In genomic region chr7:26705567-26705966, GRCh38 we compare ENCODE assay signal across 10 cellular contexts.
DNase-seq lines count a peak whose midpoint lies in the region; ATAC-seq, FAIRE-seq and TF ChIP-seq lines count a peak whose summit lies in the region.
"Had no signal": no experiment of that assay in that cellular context is flagged by ENCODE, and none has a peak within 500 bp of the region (broad histone marks: within the 10 kb centered on the region; RNA-seq: fewer than 3 reads in every experiment).

No MANE protein-coding gene starts in this region.

- H3K4me3 ChIP-seq in HFF-Myc (replicated peaks; ENCODE audit: low read depth, low read length) = no peak overlapping the region
- H3K4me3 ChIP-seq in fibroblast of villous mesenchyme (ENCODE audit: low read depth, low read length) = no peak overlapping the region
- H3K4me3 ChIP-seq in lower lobe of right lung = no peak overlapping the region

- no peak overlapping the region for H3K27ac ChIP-seq in lower lobe of right lung
- H3K27ac ChIP-seq: C4-2B had no signal

- TF ChIP-seq CTCF in HFF-Myc (IDR thresholded peaks at IDR 0.05; ENCODE audit: low read depth, low read length, missing control alignments) (no peak), fibroblast of villous mesenchyme (IDR thresholded peaks at IDR 0.05; ENCODE audit: insufficient read depth, low read depth, low read length) (no peak), lower lobe of right lung (IDR thresholded peaks at IDR 0.05) (no peak)

- ATAC-seq in HG02588 (IDR thresholded peaks at IDR 0.05; ENCODE audit: unreplicated experiment) (no peak), lower lobe of right lung (no peak), HG03457 (IDR thresholded peaks at IDR 0.05; ENCODE audit: unreplicated experiment) (no peak)
- ATAC-seq in activated T-helper 17 cell treated with anti-CD3 and anti-CD28 coated beads, Interleukin-2, amount 50 U/mL, for 72 hours (replicated peaks) = no peak

- no peaks in the 10 kb centered on the region for H3K9me3 Mint-ChIP-seq in activated T-helper 17 cell treated with anti-CD3 and anti-CD28 coated beads, Interleukin-2, amount 50 U/mL, for 72 hours

- H3K4me1 Mint-ChIP-seq in activated T-helper 17 cell treated with anti-CD3 and anti-CD28 coated beads, Interleukin-2, amount 50 U/mL, for 72 hours = no peaks in the 10 kb centered on the region

- peak; percentile 98 for FAIRE-seq in RCC 7860 (lab: Jason Lieb, UNC)

- no peaks in the 10 kb centered on the region for H3K36me3 Mint-ChIP-seq in activated T-helper 17 cell treated with anti-CD3 and anti-CD28 coated beads, Interleukin-2, amount 50 U/mL, for 72 hours (ENCODE audit: low read depth)

- peaks cover 14% of the 10 kb centered on the region for H3K27me3 Mint-ChIP-seq in activated T-helper 17 cell treated with anti-CD3 and anti-CD28 coated beads, Interleukin-2, amount 50 U/mL, for 72 hours

- intact Hi-C loops in lower lobe of right lung (cut with DNase I) = no loop called here

- H3K4me3 Mint-ChIP-seq in activated T-helper 17 cell treated with anti-CD3 and anti-CD28 coated beads, Interleukin-2, amount 50 U/mL, for 72 hours = no peak overlapping the region

- peak; percentile 76 for DNase-seq in A172 (ENCODE audit: low spot score)
- DNase-seq in HFF-Myc (ENCODE audit: extremely low read depth, low read depth) = peak; percentile 95
- peak; percentile 77 for DNase-seq in RCC 7860 (ENCODE audit: low spot score)
- peak; percentile 82 for DNase-seq in fibroblast of villous mesenchyme (ENCODE audit: low read depth)
- no peak for DNase-seq in lower lobe of right lung
- DNase-seq: activated gamma-delta T cell had no signal

- no peak overlapping the region for H3K27ac Mint-ChIP-seq in activated T-helper 17 cell treated with anti-CD3 and anti-CD28 coated beads, Interleukin-2, amount 50 U/mL, for 72 hours

- H3K9me3 ChIP-seq in lower lobe of right lung = no peaks in the 10 kb centered on the region

- peaks cover 17% of the 10 kb centered on the region for H3K4me1 ChIP-seq in lower lobe of right lung

- H3K36me3 ChIP-seq in lower lobe of right lung = no peaks in the 10 kb centered on the region

- no peaks in the 10 kb centered on the region for H3K27me3 ChIP-seq in lower lobe of right lung (ENCODE audit: low read depth)
